ENCODE assay signal across 31 cellular contexts in genomic region chr1:208192989-208193388, GRCh38. TPM values are rescaled to one million over a fixed set of nuclear protein-coding genes. Genes with fewer than 3 reads are reported as not detected.
DNase-seq lines count a peak whose midpoint lies in the region; ATAC-seq and TF ChIP-seq lines count a peak whose summit lies in the region.
"Had no signal": no experiment of that assay in that cellular context is flagged by ENCODE, and none has a peak within 500 bp of the region (broad histone marks: within the 10 kb centered on the region; RNA-seq: fewer than 3 reads in every experiment).

No MANE protein-coding gene starts in this region.

- no peaks in the 10 kb centered on the region for H3K9me2 ChIP-seq in GM23248 (ENCODE audit: insufficient read depth)

- H3K27me3 ChIP-seq in GM23248 (replicated peaks; ENCODE audit: insufficient read depth), result no peaks in the 10 kb centered on the region
- H3K27me3 ChIP-seq in smooth muscle cell (ENCODE audit: low read depth), result no peaks in the 10 kb centered on the region
- H3K27me3 ChIP-seq: ascending aorta, pancreas, tibial nerve had no signal

- DNase-seq in GM23248, result peak; percentile 70
- peak; percentile 93 for DNase-seq in SKM-1 (lab: John Stamatoyannopoulos, UW; ENCODE audit: unreplicated experiment)
- DNase-seq in foreskin fibroblast, result peak; percentile 68 to 84
- no peak for DNase-seq in omental fat pad (ENCODE audit: low spot score)
- no peak for DNase-seq in stimulated activated CD4-positive, alpha-beta T cell treated with anti-CD3 and anti-CD28 coated beads, Interleukin-4, amount 100 ng/mL, for 1 hour
- no peak for DNase-seq in activated CD4-positive, alpha-beta memory T cell treated with anti-CD3 and anti-CD28 coated beads, Interleukin-2, amount 10 ng/mL, durations not matched to agents 7 days and 5 days
- DNase-seq in smooth muscle cell (lab: John Stamatoyannopoulos, UW; ENCODE audit: unreplicated experiment), result no peak
- DNase-seq: activated CD4-positive, CD25-positive, alpha-beta regulatory T cell; activated CD8-positive, alpha-beta T cell treated with anti-CD3 and anti-CD28 coated beads, Interleukin-2, amount 10 ng/mL, durations not matched to agents 7 days and 5 days; activated naive CD4-positive, alpha-beta T cell treated with anti-CD3 and anti-CD28 coated beads for 36 hours; activated T-cell treated with anti-CD3 and anti-CD28 coated beads, Interleukin-2, amount 50 U/mL, for 1 hour; AML-193; CD8-positive, alpha-beta memory T cell; cerebellar nuclear complex; effector CD8-positive, alpha-beta T cell; GF-D8; kidney; natural killer cell; NCI-H1092 treated with DMSO at 0.1 percent for 48 hours; NCI-H2029; NCI-H226; NCI-H82; pancreas; stimulated activated CD4-positive, alpha-beta T cell treated with anti-CD3 and anti-CD28 coated beads, Interleukin-2, amount 100 ng/mL, for 24 hours; stimulated activated naive CD4-positive, alpha-beta T cell treated with Interleukin-2 at 50 U/mL for 16 hours had no signal

- ATAC-seq in omental fat pad (ENCODE audit: low FRiP score), result peak; percentile 43
- no peak for ATAC-seq in GM21367 (IDR thresholded peaks at IDR 0.05; ENCODE audit: unreplicated experiment)
- ATAC-seq: activated CD8-positive, alpha-beta T cell treated with anti-CD3 and anti-CD28 coated beads, Interleukin-2, amount 10 ng/mL, durations not matched to agents 7 days and 5 days; esophagus mucosa; natural killer cell; Panc1 had no signal

- peaks cover 22% of the 10 kb centered on the region for H3F3A ChIP-seq in GM23248 (ENCODE audit: insufficient read depth)
- H3F3A ChIP-seq in smooth muscle cell (ENCODE audit: low read depth), result no peaks in the 10 kb centered on the region

- H3K4me1 Mint-ChIP-seq in activated CD4-positive, alpha-beta memory T cell treated with anti-CD3 and anti-CD28 coated beads, Interleukin-2, amount 10 ng/mL, durations not matched to agents 7 days and 5 days, result peaks cover 9% of the 10 kb centered on the region

- no peak overlapping the region for H3K4me2 ChIP-seq in GM23248 (ENCODE audit: unreplicated experiment)
- no peak overlapping the region for H3K4me2 ChIP-seq in smooth muscle cell

- H3K4me1 ChIP-seq in GM23248 (ENCODE audit: insufficient read depth) (peaks cover 33% of the 10 kb centered on the region), smooth muscle cell (ENCODE audit: low read depth) (peaks cover 12% of the 10 kb centered on the region)
- H3K4me1 ChIP-seq: ascending aorta, pancreas, tibial nerve had no signal

- TF ChIP-seq CTCF in foreskin fibroblast (IDR thresholded peaks at IDR 0.05; ENCODE audit: low read depth, low read length) (no peak), omental fat pad (IDR thresholded peaks at IDR 0.05) (no peak), smooth muscle cell (IDR thresholded peaks at IDR 0.05; ENCODE audit: borderline replicate concordance, insufficient read depth, poor library complexity, severe bottlenecking) (no peak)

- in situ Hi-C loops in GM23248 (cut with MboI), result no loop called here

- CTCF ChIA-PET in activated CD4-positive, alpha-beta memory T cell treated with anti-CD3 and anti-CD28 coated beads, Interleukin-2, amount 10 ng/mL, durations not matched to agents 7 days and 5 days (lab: Charles Lee), result interaction anchor here (2.1 kb wide), 1 partner anchor 52 kb away, joined by 5 read pairs; no protein-coding TSS in a partner anchor

- 35 to 40% methylated on average over 2 of the region's 2 CpGs for WGBS in GM23248 (ENCODE audit: low coverage in 1 of 2, low lambda C conversion rate in 2 of 2, missing lambda C conversion rate in 2 of 2), 2 experiments
- WGBS in smooth muscle cell (ENCODE audit: low lambda C conversion rate), result 82% methylated on average over 2 of the region's 2 CpGs

- H2AFZ ChIP-seq in GM23248 (no peak overlapping the region), smooth muscle cell (ENCODE audit: low read depth) (no peak overlapping the region)

- POLR2A ChIA-PET in activated CD4-positive, alpha-beta memory T cell treated with anti-CD3 and anti-CD28 coated beads, Interleukin-2, amount 10 ng/mL, durations not matched to agents 7 days and 5 days (lab: Charles Lee), result no interaction called here

- no peak overlapping the region for H3K9ac ChIP-seq in GM23248
- no peak overlapping the region for H3K9ac ChIP-seq in smooth muscle cell (ENCODE audit: low read depth)

- H3K4me3 Mint-ChIP-seq in activated CD4-positive, alpha-beta memory T cell treated with anti-CD3 and anti-CD28 coated beads, Interleukin-2, amount 10 ng/mL, durations not matched to agents 7 days and 5 days, result no peak overlapping the region
- H3K4me3 Mint-ChIP-seq: activated CD8-positive, alpha-beta T cell treated with anti-CD3 and anti-CD28 coated beads, Interleukin-2, amount 10 ng/mL, durations not matched to agents 7 days and 5 days; activated naive CD4-positive, alpha-beta T cell treated with anti-CD3 and anti-CD28 coated beads for 36 hours; CD8-positive, alpha-beta memory T cell; natural killer cell had no signal

- H3K27ac ChIP-seq in GM23248 (peak overlapping the region; percentile 29; the same call in 1 of the 2 replicates), smooth muscle cell (ENCODE audit: low read depth) (no peak overlapping the region)
- H3K27ac ChIP-seq: ascending aorta, pancreas, SK-N-MC, tibial nerve had no signal

- H4K20me1 ChIP-seq in GM23248 (ENCODE audit: insufficient read depth) (no peaks in the 10 kb centered on the region), smooth muscle cell (ENCODE audit: low read depth) (no peaks in the 10 kb centered on the region)

- peaks cover 9% of the 10 kb centered on the region for H3K27me3 Mint-ChIP-seq in activated CD4-positive, alpha-beta memory T cell treated with anti-CD3 and anti-CD28 coated beads, Interleukin-2, amount 10 ng/mL, durations not matched to agents 7 days and 5 days

- no peaks in the 10 kb centered on the region for H3K79me2 ChIP-seq in GM23248 (ENCODE audit: insufficient read depth)
- H3K79me2 ChIP-seq in smooth muscle cell (ENCODE audit: low read depth), result no peaks in the 10 kb centered on the region

- H3K4me3 ChIP-seq in GM23248 (no peak overlapping the region), foreskin fibroblast (ENCODE audit: low read depth in 1 of 2, low read length in 2 of 2) (no peak overlapping the region), smooth muscle cell (no peak overlapping the region)
- H3K4me3 ChIP-seq: ascending aorta, pancreas, SK-N-MC, tibial nerve had no signal

- H3K9me3 ChIP-seq in GM23248 (ENCODE audit: low read depth), result no peaks in the 10 kb centered on the region
- H3K9me3 ChIP-seq in smooth muscle cell (replicated peaks; ENCODE audit: low read depth), result no peaks in the 10 kb centered on the region
- H3K9me3 ChIP-seq: ascending aorta, pancreas, tibial nerve had no signal

- no peak overlapping the region for H3K27ac Mint-ChIP-seq in activated CD4-positive, alpha-beta memory T cell treated with anti-CD3 and anti-CD28 coated beads, Interleukin-2, amount 10 ng/mL, durations not matched to agents 7 days and 5 days
- H3K27ac Mint-ChIP-seq: activated CD8-positive, alpha-beta T cell treated with anti-CD3 and anti-CD28 coated beads, Interleukin-2, amount 10 ng/mL, durations not matched to agents 7 days and 5 days; activated naive CD4-positive, alpha-beta T cell treated with anti-CD3 and anti-CD28 coated beads for 36 hours; natural killer cell had no signal

- no peaks in the 10 kb centered on the region for H3K36me3 ChIP-seq in GM23248 (ENCODE audit: low read depth)
- H3K36me3 ChIP-seq in smooth muscle cell (ENCODE audit: low read depth), result no peaks in the 10 kb centered on the region

- H3K9me3 Mint-ChIP-seq in activated CD4-positive, alpha-beta memory T cell treated with anti-CD3 and anti-CD28 coated beads, Interleukin-2, amount 10 ng/mL, durations not matched to agents 7 days and 5 days, result no peaks in the 10 kb centered on the region
- H3K9me3 Mint-ChIP-seq: activated naive CD4-positive, alpha-beta T cell treated with anti-CD3 and anti-CD28 coated beads for 36 hours; CD8-positive, alpha-beta memory T cell; natural killer cell had no signal

- no peaks in the 10 kb centered on the region for H3K36me3 Mint-ChIP-seq in activated CD4-positive, alpha-beta memory T cell treated with anti-CD3 and anti-CD28 coated beads, Interleukin-2, amount 10 ng/mL, durations not matched to agents 7 days and 5 days (ENCODE audit: low read depth)
- H3K36me3 Mint-ChIP-seq: CD8-positive, alpha-beta memory T cell; natural killer cell had no signal

RNA-seq across cellular contexts. Expression of gene PLXNA2, which starts 51.2 kb away (rescaled TPM):
- 5.4 and 6.4 TPM in 2 replicates for total RNA-seq in GM23248 (2014; rRNA removed; shearing (Covaris generic))
- polyA plus RNA-seq in GM23248 (2016; fragmentation: Nextera tagmentation; extraction: Ambion mirVana), result 3.5 and 3.7 TPM in 2 replicates
- total RNA-seq in omental fat pad, result 10 to 100 TPM; 21.7 to 67.9 (median 36.8) TPM
- total RNA-seq in activated CD4-positive, alpha-beta memory T cell treated with anti-CD3 and anti-CD28 coated beads, Interleukin-2, amount 10 ng/mL, durations not matched to agents 7 days and 5 days, result under 1 TPM; 0.43 to 0.65 TPM
- total RNA-seq in smooth muscle cell, result 8.2 and 12.0 TPM in 2 replicates
- 8.7 and 15.7 TPM in 2 replicates for polyA plus RNA-seq in smooth muscle cell

Comparison
In these comparisons a context has a peak if more than half of its experiments do, and no peak if none do; other contexts are left out.
1. DNase-seq: peak in GM23248 (single experiment), SKM-1 (single experiment) and foreskin fibroblast (2 of 2); none in omental fat pad (single experiment), stimulated activated CD4-positive, alpha-beta T cell treated with anti-CD3 and anti-CD28 coated beads, Interleukin-4, amount 100 ng/mL, for 1 hour (single experiment), activated CD4-positive, alpha-beta memory T cell treated with anti-CD3 and anti-CD28 coated beads, Interleukin-2, amount 10 ng/mL, durations not matched to agents 7 days and 5 days (single experiment) and smooth muscle cell (single experiment).